In genomic region chr2:207884127-207884526, GRCh38 we compare ENCODE assay signal across 14 cellular contexts.
DNase-seq lines count a peak whose midpoint lies in the region; ATAC-seq, FAIRE-seq and TF ChIP-seq lines count a peak whose summit lies in the region.
"Had no signal": no experiment of that assay in that cellular context is flagged by ENCODE, and none has a peak within 500 bp of the region (broad histone marks: within the 10 kb centered on the region; RNA-seq: fewer than 3 reads in every experiment).

No MANE protein-coding gene starts in this region.

- H3K27me3 Mint-ChIP-seq in WTC11 (ENCODE audit: low read depth) (no peaks in the 10 kb centered on the region), nephron (ENCODE audit: low read depth) (peaks cover under 1% of the 10 kb centered on the region), natural killer cell (ENCODE audit: low read depth in 2 of 2) (no peaks in the 10 kb centered on the region)
- no peaks in the 10 kb centered on the region for H3K27me3 Mint-ChIP-seq in stimulated activated naive B cell treated with anti-CD40 and anti-IgM and Interleukin-4, amounts not matched to agents 10 μg/mL and 1 μg/mL and 100 μg/mL, for 72 hours
- H3K27me3 Mint-ChIP-seq: CD4-positive, CD25-positive, alpha-beta regulatory T cell had no signal

- H3K36me3 Mint-ChIP-seq in WTC11: no peaks in the 10 kb centered on the region
- H3K36me3 Mint-ChIP-seq in nephron (ENCODE audit: low read depth): no peaks in the 10 kb centered on the region
- H3K36me3 Mint-ChIP-seq in stimulated activated naive B cell treated with anti-CD40 and anti-IgM and Interleukin-4, amounts not matched to agents 10 μg/mL and 1 μg/mL and 100 μg/mL, for 72 hours: peaks cover 0 to 2% of the 10 kb centered on the region in 2 donors
- no peaks in the 10 kb centered on the region for H3K36me3 Mint-ChIP-seq in natural killer cell
- H3K36me3 Mint-ChIP-seq: CD4-positive, CD25-positive, alpha-beta regulatory T cell had no signal

- H3K4me3 Mint-ChIP-seq in WTC11 (no peak overlapping the region), nephron (no peak overlapping the region), natural killer cell (no peak overlapping the region)
- peak overlapping the region in 1 of 2 donors; percentile 37 for H3K4me3 Mint-ChIP-seq in stimulated activated naive B cell treated with anti-CD40 and anti-IgM and Interleukin-4, amounts not matched to agents 10 μg/mL and 1 μg/mL and 100 μg/mL, for 72 hours
- H3K4me3 Mint-ChIP-seq: CD4-positive, CD25-positive, alpha-beta regulatory T cell had no signal

- no peak for DNase-seq in GM18507 (ENCODE audit: extremely low spot score, insufficient read length, low read depth)
- no peak for DNase-seq in WTC11 (ENCODE audit: low spot score)
- no peak for DNase-seq in stimulated activated naive B cell treated with anti-CD40 and anti-IgM and Interleukin-4, amounts not matched to agents 10 μg/mL and 1 μg/mL and 100 μg/mL, for 72 hours
- DNase-seq in Right ventricle myocardium superior: no peak
- DNase-seq in natural killer cell: no peak
- DNase-seq: 8988T; AML-193; CD4-positive, CD25-positive, alpha-beta regulatory T cell; DMS 273 treated with DMSO at 0.1 percent for 48 hours; DMS79 had no signal

- POLR2A ChIA-PET in WTC11 (lab: Charles Lee): no interaction called here

- 0 out of 2 replicates have a peak overlapping the region, but pooled peaks have one; percentile 22 for H3K27ac Mint-ChIP-seq in WTC11
- peak overlapping the region in 2 of 3 experiments; percentile 20 to 66 for H3K27ac Mint-ChIP-seq in nephron
- H3K27ac Mint-ChIP-seq in stimulated activated naive B cell treated with anti-CD40 and anti-IgM and Interleukin-4, amounts not matched to agents 10 μg/mL and 1 μg/mL and 100 μg/mL, for 72 hours: no peak overlapping the region
- no peak overlapping the region for H3K27ac Mint-ChIP-seq in natural killer cell

- no peak for ATAC-seq in WTC11
- peak; percentile 50 to 60 for ATAC-seq in stimulated activated naive B cell treated with anti-CD40 and anti-IgM and Interleukin-4, amounts not matched to agents 10 μg/mL and 1 μg/mL and 100 μg/mL, for 72 hours (replicated peaks)
- ATAC-seq in HG03097 (IDR thresholded peaks at IDR 0.05; ENCODE audit: low FRiP score, unreplicated experiment): no peak
- no peak for ATAC-seq in Right ventricle myocardium superior (ENCODE audit: poor library complexity)
- no peak for ATAC-seq in natural killer cell
- ATAC-seq: HCT116 had no signal

- TF ChIP-seq CTCF in WTC11 (IDR thresholded peaks at IDR 0.05): no peak
- TF ChIP-seq CTCF in nephron (IDR thresholded peaks at IDR 0.05; ENCODE audit: unreplicated experiment in 3 of 3): no peak
- TF ChIP-seq CTCF in natural killer cell (IDR thresholded peaks at IDR 0.05): no peak

- intact Hi-C loops in Right ventricle myocardium superior (cut with DNase I) (no loop called here), natural killer cell (cut with micrococcal nuclease) (no loop called here)

- H3K9me3 Mint-ChIP-seq in WTC11 (no peaks in the 10 kb centered on the region), nephron (no peaks in the 10 kb centered on the region), natural killer cell (no peaks in the 10 kb centered on the region)
- H3K9me3 Mint-ChIP-seq in stimulated activated naive B cell treated with anti-CD40 and anti-IgM and Interleukin-4, amounts not matched to agents 10 μg/mL and 1 μg/mL and 100 μg/mL, for 72 hours: no peaks in the 10 kb centered on the region

- peak; percentile 73 for FAIRE-seq in GM18507 (lab: Jason Lieb, UNC)
- FAIRE-seq: GM12892 had no signal

- CTCF ChIA-PET in WTC11 (lab: Charles Lee): no interaction called here

- H3K4me1 Mint-ChIP-seq in WTC11: peaks cover 36% of the 10 kb centered on the region
- peaks cover 20% of the 10 kb centered on the region for H3K4me1 Mint-ChIP-seq in nephron
- peaks cover 5 to 11% of the 10 kb centered on the region in 2 donors for H3K4me1 Mint-ChIP-seq in stimulated activated naive B cell treated with anti-CD40 and anti-IgM and Interleukin-4, amounts not matched to agents 10 μg/mL and 1 μg/mL and 100 μg/mL, for 72 hours
- peaks cover 4% of the 10 kb centered on the region in 2 donors for H3K4me1 Mint-ChIP-seq in natural killer cell

TF ChIP-seq in WTC11, 78 proteins besides CTCF, POLR2A, EP300 and RAD21:
- TF ChIP-seq ZNF671 (CRISPR knock-in tag; IDR thresholded peaks at IDR 0.05): no peak
- TF ChIP-seq EMX1 (CRISPR knock-in tag; IDR thresholded peaks at IDR 0.05): no peak
- no peak for TF ChIP-seq ZNF396 (CRISPR knock-in tag; IDR thresholded peaks at IDR 0.05; ENCODE audit: borderline replicate concordance)
- no peak for TF ChIP-seq ZNF512 (CRISPR knock-in tag; IDR thresholded peaks at IDR 0.05; ENCODE audit: borderline replicate concordance)
- TF ChIP-seq NR2C2 (CRISPR knock-in tag; IDR thresholded peaks at IDR 0.05): no peak
- TF ChIP-seq, protein P1, sequence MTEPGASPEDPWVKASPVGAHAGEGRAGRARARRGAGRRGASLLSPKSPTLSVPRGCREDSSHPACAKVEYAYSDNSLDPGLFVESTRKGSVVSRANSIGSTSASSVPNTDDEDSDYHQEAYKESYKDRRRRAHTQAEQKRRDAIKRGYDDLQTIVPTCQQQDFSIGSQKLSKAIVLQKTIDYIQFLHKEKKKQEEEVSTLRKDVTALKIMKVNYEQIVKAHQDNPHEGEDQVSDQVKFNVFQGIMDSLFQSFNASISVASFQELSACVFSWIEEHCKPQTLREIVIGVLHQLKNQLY (CRISPR knock-in tag; IDR thresholded peaks at IDR 0.05): no peak
- no peak for TF ChIP-seq TEAD1 (CRISPR knock-in tag; IDR thresholded peaks at IDR 0.05)
- TF ChIP-seq ZNF263 (CRISPR knock-in tag; IDR thresholded peaks at IDR 0.05; ENCODE audit: low read depth): no peak
- no peak for TF ChIP-seq SMAD3 (CRISPR knock-in tag; IDR thresholded peaks at IDR 0.05; ENCODE audit: borderline replicate concordance)
- TF ChIP-seq, protein P2, sequence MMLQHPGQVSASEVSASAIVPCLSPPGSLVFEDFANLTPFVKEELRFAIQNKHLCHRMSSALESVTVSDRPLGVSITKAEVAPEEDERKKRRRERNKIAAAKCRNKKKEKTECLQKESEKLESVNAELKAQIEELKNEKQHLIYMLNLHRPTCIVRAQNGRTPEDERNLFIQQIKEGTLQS (CRISPR knock-in tag; conservative IDR thresholded peaks at IDR 0.05): no peak
- no peak for TF ChIP-seq ATF1 (CRISPR knock-in tag; IDR thresholded peaks at IDR 0.05)
- no peak for TF ChIP-seq CREM (CRISPR knock-in tag; IDR thresholded peaks at IDR 0.05)
- TF ChIP-seq, protein P3, sequence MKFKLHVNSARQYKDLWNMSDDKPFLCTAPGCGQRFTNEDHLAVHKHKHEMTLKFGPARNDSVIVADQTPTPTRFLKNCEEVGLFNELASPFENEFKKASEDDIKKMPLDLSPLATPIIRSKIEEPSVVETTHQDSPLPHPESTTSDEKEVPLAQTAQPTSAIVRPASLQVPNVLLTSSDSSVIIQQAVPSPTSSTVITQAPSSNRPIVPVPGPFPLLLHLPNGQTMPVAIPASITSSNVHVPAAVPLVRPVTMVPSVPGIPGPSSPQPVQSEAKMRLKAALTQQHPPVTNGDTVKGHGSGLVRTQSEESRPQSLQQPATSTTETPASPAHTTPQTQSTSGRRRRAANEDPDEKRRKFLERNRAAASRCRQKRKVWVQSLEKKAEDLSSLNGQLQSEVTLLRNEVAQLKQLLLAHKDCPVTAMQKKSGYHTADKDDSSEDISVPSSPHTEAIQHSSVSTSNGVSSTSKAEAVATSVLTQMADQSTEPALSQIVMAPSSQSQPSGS (CRISPR knock-in tag; IDR thresholded peaks at IDR 0.05; ENCODE audit: borderline replicate concordance, low read depth): no peak
- no peak for TF ChIP-seq ZBTB21 (CRISPR knock-in tag; IDR thresholded peaks at IDR 0.05; ENCODE audit: borderline replicate concordance)
- TF ChIP-seq NFATC4 (CRISPR knock-in tag; IDR thresholded peaks at IDR 0.05): no peak
- no peak for TF ChIP-seq HMGA2 (CRISPR knock-in tag; IDR thresholded peaks at IDR 0.05)
- TF ChIP-seq ZNF423 (CRISPR knock-in tag; IDR thresholded peaks at IDR 0.05): no peak
- no peak for TF ChIP-seq ZNF219 (CRISPR knock-in tag; IDR thresholded peaks at IDR 0.05; ENCODE audit: borderline replicate concordance)
TF ChIP-seq in WTC11: peak in this region for 0.

Comparison
In these comparisons a context has a peak if more than half of its experiments do, and no peak if none do; other contexts are left out.
1. ATAC-seq: peak in stimulated activated naive B cell treated with anti-CD40 and anti-IgM and Interleukin-4, amounts not matched to agents 10 μg/mL and 1 μg/mL and 100 μg/mL, for 72 hours (2 of 2); none in WTC11 (single experiment), HG03097 (single experiment), Right ventricle myocardium superior (single experiment) and natural killer cell (0 of 3).
2. H3K27ac Mint-ChIP-seq: peak in WTC11 (single experiment) and nephron (2 of 3); none in stimulated activated naive B cell treated with anti-CD40 and anti-IgM and Interleukin-4, amounts not matched to agents 10 μg/mL and 1 μg/mL and 100 μg/mL, for 72 hours (single experiment) and natural killer cell (0 of 2).